ENCODE assay signal across 9 cellular contexts in genomic region chr12:53751336-53752191, GRCh38. TPM values are rescaled to one million over a fixed set of nuclear protein-coding genes. Genes with fewer than 3 reads are reported as not detected.
DNase-seq lines count a peak whose midpoint lies in the region; ATAC-seq, FAIRE-seq and TF ChIP-seq lines count a peak whose summit lies in the region.
"Had no signal": no experiment of that assay in that cellular context is flagged by ENCODE, and none has a peak within 500 bp of the region (broad histone marks: within the 10 kb centered on the region; RNA-seq: fewer than 3 reads in every experiment).

TSS of gene CISTR (minus strand) at chr12:53751979.

- no peak for TF ChIP-seq CTCF in foreskin fibroblast (IDR thresholded peaks at IDR 0.05; ENCODE audit: low read depth, low read length)
- no peak for TF ChIP-seq CTCF in progenitor cell of endocrine pancreas (IDR thresholded peaks at IDR 0.05; ENCODE audit: unreplicated experiment)

- CTCF ChIA-PET in activated CD4-positive, alpha-beta memory T cell treated with anti-CD3 and anti-CD28 coated beads for 36 hours (lab: Charles Lee): interaction anchor here (0.7 to 3.5 kb wide), 4 partner anchors 9 to 76 kb away, joined by 3 to 15 read pairs (median 4); partner anchors contain the start of genes ATP5MC2 and CALCOCO1

- H3K27me3 Mint-ChIP-seq in activated CD4-positive, alpha-beta memory T cell treated with anti-CD3 and anti-CD28 coated beads for 36 hours: peaks cover 10% of the 10 kb centered on the region
- peaks cover 3% of the 10 kb centered on the region for H3K27me3 Mint-ChIP-seq in progenitor cell of endocrine pancreas

- no peak; the same call in 1 of the 2 replicates for TF ChIP-seq POLR2A in GM12891 (IDR thresholded peaks at IDR 0.05; ENCODE audit: low read depth, low read length)

- H3K27ac Mint-ChIP-seq in activated CD4-positive, alpha-beta memory T cell treated with anti-CD3 and anti-CD28 coated beads for 36 hours: no peak within 1 kb of the TSS
- H3K27ac Mint-ChIP-seq in progenitor cell of endocrine pancreas: no peak within 1 kb of the TSS

- H3K4me3 ChIP-seq in foreskin fibroblast (ENCODE audit: low read depth in 1 of 2, low read length in 2 of 2): peak within 1 kb of the TSS; percentile 22 to 36

- H3K4me3 Mint-ChIP-seq in activated CD4-positive, alpha-beta memory T cell treated with anti-CD3 and anti-CD28 coated beads for 36 hours: no peak within 1 kb of the TSS
- H3K4me3 Mint-ChIP-seq in progenitor cell of endocrine pancreas (ENCODE audit: low read depth): no peak within 1 kb of the TSS

- ATAC-seq in HG03108 (IDR thresholded peaks at IDR 0.05; ENCODE audit: unreplicated experiment): peak; percentile 33
- no peak for ATAC-seq in HG03342 (IDR thresholded peaks at IDR 0.05; ENCODE audit: unreplicated experiment)

- POLR2A ChIA-PET in activated CD4-positive, alpha-beta memory T cell treated with anti-CD3 and anti-CD28 coated beads for 36 hours (lab: Charles Lee): no interaction called here

- intact Hi-C loops in activated CD4-positive, alpha-beta memory T cell treated with anti-CD3 and anti-CD28 coated beads for 36 hours (cut with micrococcal nuclease): no loop called here
- intact Hi-C loops in posterior cingulate gyrus (cut with DNase I): no loop called here

- DNase-seq in GM12891 (ENCODE audit: insufficient read length, low spot score) (peak; percentile 51), foreskin fibroblast (no peak), posterior cingulate gyrus (peak in 9 of 10 donors; percentile 31 to 92 (median 52)), progenitor cell of endocrine pancreas (ENCODE audit: low spot score, unreplicated experiment) (no peak), COLO829 (ENCODE audit: low spot score) (no peak)
- peak; percentile 48 for DNase-seq in activated CD4-positive, alpha-beta memory T cell treated with anti-CD3 and anti-CD28 coated beads for 36 hours

- no peaks in the 10 kb centered on the region for H3K9me3 Mint-ChIP-seq in activated CD4-positive, alpha-beta memory T cell treated with anti-CD3 and anti-CD28 coated beads for 36 hours
- no peaks in the 10 kb centered on the region for H3K9me3 Mint-ChIP-seq in progenitor cell of endocrine pancreas (ENCODE audit: low read depth)

- no peaks in the 10 kb centered on the region for H3K36me3 Mint-ChIP-seq in activated CD4-positive, alpha-beta memory T cell treated with anti-CD3 and anti-CD28 coated beads for 36 hours
- no peaks in the 10 kb centered on the region for H3K36me3 Mint-ChIP-seq in progenitor cell of endocrine pancreas (ENCODE audit: insufficient read depth)

- no peak for FAIRE-seq in GM12891 (lab: Jason Lieb, UNC)
- FAIRE-seq: TTC549 had no signal

- peaks cover 17% of the 10 kb centered on the region for H3K4me1 Mint-ChIP-seq in activated CD4-positive, alpha-beta memory T cell treated with anti-CD3 and anti-CD28 coated beads for 36 hours (ENCODE audit: low read depth)
- peaks cover 15% of the 10 kb centered on the region for H3K4me1 Mint-ChIP-seq in progenitor cell of endocrine pancreas (ENCODE audit: low read depth)

TF ChIP-seq in GM12891, 5 proteins besides CTCF, POLR2A, EP300 and RAD21:
- TF ChIP-seq SPI1 (IDR thresholded peaks at IDR 0.05; ENCODE audit: low read depth, low read length): peak; percentile 72
- no peak for TF ChIP-seq POLR2AphosphoS5 (IDR thresholded peaks at IDR 0.05; ENCODE audit: low read depth, low read length)
- peak; percentile 83 for TF ChIP-seq PAX5 (IDR thresholded peaks at IDR 0.05; ENCODE audit: insufficient read depth, low read length, severe bottlenecking)
TF ChIP-seq in GM12891: peak in this region for 2.

RNA-seq across cellular contexts. Expression of gene CISTR, which starts in this region (rescaled TPM):
- polyA plus RNA-seq in GM12891 (2012; ENCODE audit: low read depth, missing spikeins): not detected
- total RNA-seq in activated CD4-positive, alpha-beta memory T cell treated with anti-CD3 and anti-CD28 coated beads for 36 hours: not detected
- 0.58 TPM in 1 of 2 replicates, not detected in the other for total RNA-seq in progenitor cell of endocrine pancreas

Comparison
In these comparisons a context has a peak if more than half of its experiments do, and no peak if none do; other contexts are left out.
1. Peak in DNase-seq in activated CD4-positive, alpha-beta memory T cell treated with anti-CD3 and anti-CD28 coated beads for 36 hours; RNA of the gene not detected or under 1 TPM.
2. DNase-seq: peak in GM12891 (single experiment) and posterior cingulate gyrus (9 of 10); none in foreskin fibroblast (0 of 2), progenitor cell of endocrine pancreas (single experiment) and COLO829 (single experiment).